In the genomic region with DNA sequence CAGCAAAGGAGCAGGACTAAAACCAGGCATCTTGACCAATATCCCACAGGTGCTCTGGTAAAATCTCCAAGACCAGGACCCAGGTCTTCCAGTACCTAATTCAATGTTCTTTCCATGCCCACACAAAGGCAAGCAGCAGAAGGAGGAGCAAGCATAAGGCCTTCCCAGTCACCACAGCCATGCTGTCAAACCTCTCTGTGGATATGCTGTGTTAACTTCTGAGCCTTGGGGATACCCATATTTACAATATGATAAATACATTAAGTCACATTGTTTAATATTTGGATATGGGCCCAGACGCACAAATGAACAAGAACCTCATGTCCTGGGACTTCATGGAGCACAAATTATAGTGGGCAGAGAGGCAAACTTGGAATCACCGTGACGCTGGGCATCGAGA, we compare ENCODE assay signal across 24 cellular contexts.
"Had no signal": no experiment of that assay in that cellular context is flagged by ENCODE, and none has a peak within 500 bp of the region (broad histone marks: within the 10 kb centered on the region; RNA-seq: fewer than 3 reads in every experiment).

No MANE protein-coding gene starts in this region.

- H3K36me3 ChIP-seq: breast epithelium had no signal

- H3K27me3 ChIP-seq: breast epithelium, esophagus squamous epithelium, testis, transverse colon had no signal

- DNase-seq: activated CD4-positive, alpha-beta memory T cell treated with anti-CD3 and anti-CD28 coated beads for 36 hours; activated CD4-positive, alpha-beta T cell treated with anti-CD3 and anti-CD28 coated beads, Interleukin-2, amount 10 ng/mL, durations not matched to agents 24 days and 14 days; activated CD4-positive, CD25-positive, alpha-beta regulatory T cell treated with anti-CD3 and anti-CD28 coated beads, Interleukin-2, amount 50 U/mL, for 72 hours; activated CD8-positive, alpha-beta memory T cell treated with anti-CD3 and anti-CD28 coated beads, Interleukin-2, amount 50 U/mL, for 48 hours; activated gamma-delta T cell; activated naive CD8-positive, alpha-beta T cell treated with anti-CD3 and anti-CD28 coated beads, Interleukin-2, amount 50 U/mL, for 24 hours; activated T-cell treated with anti-CD3 and anti-CD28 coated beads, Interleukin-2, amount 50 U/mL, for 24 hours; amygdala; central memory CD4-positive, alpha-beta T cell; endodermal cell; esophagus squamous epithelium; foreskin fibroblast; islet precursor cell; left cardiac atrium; left ventricle myocardium superior; naive B cell; nucleus accumbens; right cardiac atrium; stimulated activated CD4-positive, alpha-beta T cell treated with anti-CD3 and anti-CD28 coated beads, Interleukin-15, amount 100 ng/mL, for 24 hours; stimulated activated naive CD4-positive, alpha-beta T cell treated with Interleukin-2 at 50 U/mL for 16 hours; T-helper 2 cell; testis; transverse colon had no signal

- H3K27ac ChIP-seq: breast epithelium, esophagus squamous epithelium, testis, transverse colon had no signal

- H3K4me1 ChIP-seq: breast epithelium, testis had no signal

- ATAC-seq: activated naive CD8-positive, alpha-beta T cell treated with anti-CD3 and anti-CD28 coated beads, Interleukin-2, amount 50 U/mL, for 24 hours; right cardiac atrium had no signal

- H3K9me3 ChIP-seq: breast epithelium, esophagus squamous epithelium, testis, transverse colon had no signal

- H3K4me3 ChIP-seq: breast epithelium, esophagus squamous epithelium, testis, transverse colon had no signal
